10 cellular contexts compared by ENCODE assay signal in genomic region chr5:151612689-151613427, GRCh38. TPM values are rescaled to one million over a fixed set of nuclear protein-coding genes. Genes with fewer than 3 reads are reported as not detected.
DNase-seq lines count a peak whose midpoint lies in the region; ATAC-seq and TF ChIP-seq lines count a peak whose summit lies in the region.
"Had no signal": no experiment of that assay in that cellular context is flagged by ENCODE, and none has a peak within 500 bp of the region (broad histone marks: within the 10 kb centered on the region; RNA-seq: fewer than 3 reads in every experiment).

No MANE protein-coding gene starts in this region.

- TF ChIP-seq EP300 in tibial nerve (IDR thresholded peaks at IDR 0.05): no peak

- TF ChIP-seq CTCF in tibial nerve (IDR thresholded peaks at IDR 0.05): no peak

- H3K27ac ChIP-seq in tibial nerve: no peak overlapping the region
- H3K27ac ChIP-seq: lower lobe of right lung, VCaP had no signal

- intact Hi-C loops in left colon (cut with DNase I, micrococcal nuclease): no loop called here

- WGBS in tibial nerve, 2 donors: 69 to 72% methylated on average over 8 of the region's 8 CpGs

- H3K4me1 ChIP-seq in tibial nerve: no peaks in the 10 kb centered on the region
- H3K4me1 ChIP-seq: lower lobe of right lung had no signal

- H3K9me3 ChIP-seq in tibial nerve: no peaks in the 10 kb centered on the region
- H3K9me3 ChIP-seq: lower lobe of right lung had no signal

- peak; percentile 75 for ATAC-seq in HG03439 (IDR thresholded peaks at IDR 0.05; ENCODE audit: unreplicated experiment)
- ATAC-seq in left colon: no peak

- H3K36me3 ChIP-seq in tibial nerve: no peaks in the 10 kb centered on the region
- H3K36me3 ChIP-seq: lower lobe of right lung had no signal

- TF ChIP-seq POLR2A in tibial nerve (IDR thresholded peaks at IDR 0.05): no peak

- no peak overlapping the region for H3K4me3 ChIP-seq in tibial nerve
- H3K4me3 ChIP-seq: lower lobe of right lung had no signal

- DNase-seq in activated CD8-positive, alpha-beta memory T cell treated with anti-CD3 and anti-CD28 coated beads, Interleukin-2, amount 50 U/mL, for 48 hours: peak; percentile 60
- DNase-seq in activated CD8-positive, alpha-beta memory T cell treated with anti-CD3 and anti-CD28 coated beads for 24 hours: no peak
- peak; percentile 73 for DNase-seq in activated effector memory CD4-positive, alpha-beta T cell treated with anti-CD3 and anti-CD28 coated beads, Interleukin-2, amount 50 U/mL, for 16 hours
- DNase-seq in renal cortical epithelial cell (ENCODE audit: low read depth): peak; percentile 97
- no peak for DNase-seq in left colon
- no peak for DNase-seq in inferior parietal cortex (ENCODE audit: extremely low spot score)
- DNase-seq in tibial nerve (ENCODE audit: low spot score in 2 of 2): no peak
- DNase-seq: lower lobe of right lung had no signal

- H3K27me3 ChIP-seq in tibial nerve: no peaks in the 10 kb centered on the region

RNA-seq across cellular contexts. Expression of gene FAT2, which starts 21.7 kb away (rescaled TPM):
- 0.17 and 0.89 TPM in 2 replicates for total RNA-seq in renal cortical epithelial cell
- not detected for total RNA-seq in left colon
- total RNA-seq in tibial nerve: under 1 TPM in 3 of 4 donors, not detected in 1; under 0.01 TPM

Comparison
In these comparisons a context has a peak if more than half of its experiments do, and no peak if none do; other contexts are left out.
1. DNase-seq: peak in activated CD8-positive, alpha-beta memory T cell treated with anti-CD3 and anti-CD28 coated beads, Interleukin-2, amount 50 U/mL, for 48 hours (single experiment), activated effector memory CD4-positive, alpha-beta T cell treated with anti-CD3 and anti-CD28 coated beads, Interleukin-2, amount 50 U/mL, for 16 hours (single experiment) and renal cortical epithelial cell (single experiment); none in activated CD8-positive, alpha-beta memory T cell treated with anti-CD3 and anti-CD28 coated beads for 24 hours (single experiment), left colon (0 of 2), inferior parietal cortex (single experiment) and tibial nerve (0 of 2).